In the genomic region with DNA sequence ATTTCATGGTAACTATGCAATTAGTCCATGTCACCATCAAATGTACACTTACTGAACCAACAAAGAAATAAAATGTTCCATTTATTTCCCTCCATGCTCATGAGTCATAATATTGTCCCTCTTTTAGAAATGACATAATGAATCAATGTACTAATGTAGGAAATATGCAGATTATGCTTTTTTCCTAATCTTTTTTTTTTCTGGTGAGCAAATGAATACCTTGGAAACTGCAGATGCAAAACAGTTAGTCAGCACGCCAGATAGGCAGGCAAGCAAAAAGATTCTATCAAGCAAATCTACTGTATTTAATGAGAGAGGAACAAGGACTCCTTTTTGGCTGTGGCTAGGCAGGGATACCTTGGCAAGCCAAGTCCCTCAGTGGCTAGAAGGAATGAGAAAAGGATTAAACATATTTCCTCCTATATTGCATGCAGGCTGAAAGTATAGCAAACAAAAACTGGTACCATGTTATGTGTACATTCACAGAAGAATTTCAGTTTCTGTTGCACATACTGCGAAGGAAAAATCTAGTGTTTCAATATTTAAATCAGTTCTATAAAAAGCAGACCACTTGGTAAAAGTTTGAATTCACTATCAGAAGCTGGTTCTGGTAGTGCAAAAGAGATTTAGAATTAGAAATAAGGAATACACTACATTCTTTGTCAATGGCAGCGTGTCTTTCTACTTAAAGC, we compare ENCODE assay signal across 9 cellular contexts.
DNase-seq lines count a peak whose midpoint lies in the region; ATAC-seq and TF ChIP-seq lines count a peak whose summit lies in the region.
"Had no signal": no experiment of that assay in that cellular context is flagged by ENCODE, and none has a peak within 500 bp of the region (broad histone marks: within the 10 kb centered on the region; RNA-seq: fewer than 3 reads in every experiment).

No MANE protein-coding gene starts in this region.

- H3K4me3 ChIP-seq in brain microvascular endothelial cell (ENCODE audit: low read depth, low read length) = no peak overlapping the region

- ATAC-seq in GM19438 (IDR thresholded peaks at IDR 0.05; ENCODE audit: low read depth, unreplicated experiment) = peak; percentile 80

- H3K36me3 ChIP-seq in brain microvascular endothelial cell (replicated peaks) = no peaks in the 10 kb centered on the region

- no peak overlapping the region for H3K27ac ChIP-seq in brain microvascular endothelial cell

- H3K27me3 ChIP-seq in brain microvascular endothelial cell (replicated peaks) = no peaks in the 10 kb centered on the region

- TF ChIP-seq CTCF in brain microvascular endothelial cell (IDR thresholded peaks at IDR 0.05; ENCODE audit: low read depth, low read length, missing control alignments) = no peak

- DNase-seq in HT1080 (ENCODE audit: low read depth) (peak; percentile 59), brain microvascular endothelial cell (peak; percentile 68), stromal cell of bone marrow (ENCODE audit: low read depth) (peak; percentile 48), glomerular visceral epithelial cell (ENCODE audit: extremely low spot score) (no peak), activated gamma-delta T cell (lab: John Stamatoyannopoulos, UW) (no peak)
- DNase-seq in activated CD4-positive, CD25-positive, alpha-beta regulatory T cell treated with anti-CD3 and anti-CD28 coated beads, Interleukin-2, amount 50 U/mL, for 72 hours = no peak
- DNase-seq: naive B cell, NCI-H187 treated with DMSO at 0.1 percent for 48 hours had no signal

- in situ Hi-C loops in brain microvascular endothelial cell (cut with HindIII; ENCODE audit: low pct_ligation_motif_present, low sequenced_read_pairs) = no loop called here

Comparison
In these comparisons a context has a peak if more than half of its experiments do, and no peak if none do; other contexts are left out.
1. DNase-seq: peak in HT1080 (single experiment), brain microvascular endothelial cell (single experiment) and stromal cell of bone marrow (single experiment); none in activated CD4-positive, CD25-positive, alpha-beta regulatory T cell treated with anti-CD3 and anti-CD28 coated beads, Interleukin-2, amount 50 U/mL, for 72 hours (single experiment), glomerular visceral epithelial cell (single experiment) and activated gamma-delta T cell (single experiment).